8 cellular contexts compared by ENCODE assay signal in genomic region chr1:218284377-218284916, GRCh38. TPM values are rescaled to one million over a fixed set of nuclear protein-coding genes. Genes with fewer than 3 reads are reported as not detected.
DNase-seq lines count a peak whose midpoint lies in the region; ATAC-seq and TF ChIP-seq lines count a peak whose summit lies in the region.

No MANE protein-coding gene starts in this region.

- peak overlapping the region; percentile 80 for H2AFZ ChIP-seq in fibroblast of lung (ENCODE audit: low read length)

- no peaks in the 10 kb centered on the region for H3K36me3 Mint-ChIP-seq in osteocyte (ENCODE audit: unreplicated experiment)

- TF ChIP-seq CTCF in fibroblast of lung (conservative IDR thresholded peaks at IDR 0.05 in 1 of 2, IDR thresholded peaks at IDR 0.05 in 1 of 2; ENCODE audit: low read depth in 1 of 2, low read length in 2 of 2) (no peak), osteocyte (IDR thresholded peaks at IDR 0.05) (no peak)

- H3K4me3 ChIP-seq in SJSA1 (peak overlapping the region; percentile 63), fibroblast of lung (replicated peaks in 1 of 4; ENCODE audit: control extremely low read depth in 1 of 4, insufficient read depth in 1 of 4, low read depth in 3 of 4, low read length in 4 of 4) (peak overlapping the region; percentile 92 to 98 (median 96))

- peaks cover 27% of the 10 kb centered on the region for H3K79me2 ChIP-seq in fibroblast of lung (ENCODE audit: control insufficient read depth, insufficient read depth, low read length)

- H3K27ac Mint-ChIP-seq in osteocyte (ENCODE audit: unreplicated experiment) = peak overlapping the region; percentile 91

- 0 out of 2 replicates have a peak, but pooled peaks cover 2% of the 10 kb centered on the region for H3K9me3 ChIP-seq in SJSA1 (replicated peaks)
- H3K9me3 ChIP-seq in fibroblast of lung (ENCODE audit: control insufficient read depth, insufficient read depth, low read depth, low read length) = no peaks in the 10 kb centered on the region

- peaks cover 3% of the 10 kb centered on the region for H3K9me3 Mint-ChIP-seq in osteocyte (ENCODE audit: unreplicated experiment)

- H3K27me3 ChIP-seq in SJSA1 (replicated peaks) (no peaks in the 10 kb centered on the region), fibroblast of lung (ENCODE audit: control insufficient read depth, insufficient read depth, low read length) (no peaks in the 10 kb centered on the region)

- DNase-seq in SJSA1 (ENCODE audit: low read depth in 1 of 2, low spot score in 2 of 2) = no peak
- DNase-seq in fibroblast of lung (ENCODE audit: low read depth in 2 of 2) = no peak
- DNase-seq in osteocyte (ENCODE audit: extremely low spot score, unreplicated experiment) = no peak
- no peak for DNase-seq in kidney glomerular epithelial cell (lab: John Stamatoyannopoulos, UW)
- no peak for DNase-seq in Ammon's horn (ENCODE audit: low spot score)
- DNase-seq in amniotic stem cell (lab: John Stamatoyannopoulos, UW) = no peak

- H4K20me1 ChIP-seq in fibroblast of lung (ENCODE audit: control insufficient read depth, extremely low read depth, insufficient read depth, low read length) = no peaks in the 10 kb centered on the region

- H3K27me3 Mint-ChIP-seq in osteocyte (ENCODE audit: unreplicated experiment) = peaks cover 3% of the 10 kb centered on the region

- H3K9ac ChIP-seq in fibroblast of lung (ENCODE audit: insufficient read depth, low read length) = peak overlapping the region; percentile 57

- peak; percentile 4 for ATAC-seq in GM18508 (IDR thresholded peaks at IDR 0.05; ENCODE audit: insufficient read depth, unreplicated experiment)
- peak; percentile 37 for ATAC-seq in HG02642 (IDR thresholded peaks at IDR 0.05; ENCODE audit: poor library complexity, unreplicated experiment)

- H3K4me1 ChIP-seq in SJSA1 (replicated peaks) (peaks cover 14% of the 10 kb centered on the region), fibroblast of lung (ENCODE audit: control insufficient read depth, extremely low read depth, insufficient read depth, low read length) (peaks cover 2% of the 10 kb centered on the region)

- peak overlapping the region; percentile 96 for H3K4me3 Mint-ChIP-seq in osteocyte (ENCODE audit: unreplicated experiment)

- no peaks in the 10 kb centered on the region for H3K36me3 ChIP-seq in SJSA1
- no peaks in the 10 kb centered on the region for H3K36me3 ChIP-seq in fibroblast of lung (ENCODE audit: control insufficient read depth, insufficient read depth, low read length)

- H3K4me2 ChIP-seq in fibroblast of lung (ENCODE audit: extremely low read depth, insufficient read depth, low read length) = peak overlapping the region; percentile 94

- peak overlapping the region; percentile 59 for H3K27ac ChIP-seq in SJSA1
- peak overlapping the region; percentile 63 for H3K27ac ChIP-seq in fibroblast of lung (ENCODE audit: insufficient read depth, low read length)

- H3K4me1 Mint-ChIP-seq in osteocyte (ENCODE audit: unreplicated experiment) = peaks cover 21% of the 10 kb centered on the region

RNA-seq across cellular contexts. Expression of gene RRP15, which starts 0.6 kb away (rescaled TPM):
- total RNA-seq in SJSA1 (2014; rRNA removed; shearing (Covaris generic)) = 10.6 and 16.7 TPM in 2 replicates
- total RNA-seq in fibroblast of lung (5.9 and 6.9 TPM in 2 replicates), osteocyte (18.8 and 20.3 TPM in 2 replicates)
- polyA plus RNA-seq in fibroblast of lung = 8.6 and 10.6 TPM in 2 replicates
- 14.4 and 16.0 TPM in 2 replicates for polyA plus RNA-seq in fibroblast of lung (2012)
- 1.9 and 2.9 TPM in 2 replicates for polyA minus RNA-seq in fibroblast of lung (ENCODE audit: low replicate concordance)
